In the genomic region with DNA sequence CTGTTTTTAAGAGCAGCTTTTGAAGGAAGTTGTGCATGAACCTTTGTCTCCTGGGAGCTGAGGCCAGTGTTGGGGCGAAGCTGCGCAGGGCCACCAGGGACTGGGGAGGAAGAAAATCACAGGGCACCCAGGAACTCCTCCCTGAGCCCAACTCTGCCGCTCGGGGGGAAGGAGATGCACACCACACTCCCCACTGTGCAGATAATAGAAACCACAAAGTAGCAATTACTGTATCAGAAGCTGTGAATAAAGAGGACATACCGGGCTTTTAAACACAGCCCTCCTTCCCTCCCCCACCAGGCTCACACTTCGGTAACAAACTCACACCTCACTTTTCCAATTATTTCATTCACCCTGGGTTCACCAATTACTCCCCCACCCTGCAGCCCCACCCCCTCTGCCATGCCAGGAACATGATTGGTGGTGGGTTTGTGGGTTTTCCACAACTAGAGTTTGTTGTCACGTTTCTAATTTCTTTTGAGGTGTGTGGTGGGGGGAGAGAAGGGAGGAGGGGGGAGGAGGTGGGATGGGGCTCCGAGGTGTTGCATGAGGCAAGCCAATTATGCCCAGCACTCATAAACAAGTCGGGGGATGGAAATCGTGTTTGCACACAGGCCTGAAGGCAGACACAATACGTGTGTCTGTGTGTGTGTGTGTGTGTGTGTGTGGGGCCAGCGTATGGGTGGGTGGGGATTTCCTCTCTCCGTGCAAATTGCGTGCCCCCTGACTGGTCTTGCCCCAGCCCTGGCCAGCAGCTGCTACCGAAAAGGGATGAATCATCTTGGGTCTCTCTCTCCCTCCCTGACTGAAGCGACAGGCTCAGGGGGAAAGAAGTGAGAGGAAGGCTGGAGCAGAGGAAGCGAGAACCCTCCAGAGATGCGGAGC, we compare ENCODE assay signal across 8 cellular contexts.
DNase-seq lines count a peak whose midpoint lies in the region; ATAC-seq and TF ChIP-seq lines count a peak whose summit lies in the region.

No MANE protein-coding gene starts in this region.

- TF ChIP-seq CTCF in natural killer cell (IDR thresholded peaks at IDR 0.05), result no peak

- no peaks in the 10 kb centered on the region for H3K27me3 Mint-ChIP-seq in natural killer cell (ENCODE audit: low read depth in 2 of 2)

- intact Hi-C loops in natural killer cell (cut with micrococcal nuclease), result no loop called here

- peak overlapping the region; percentile 58 to 59 for H3K27ac Mint-ChIP-seq in natural killer cell

- no peaks in the 10 kb centered on the region for H3K36me3 Mint-ChIP-seq in natural killer cell

- H3K9me3 Mint-ChIP-seq in natural killer cell, result no peaks in the 10 kb centered on the region

- H3K4me3 Mint-ChIP-seq in natural killer cell, result peak overlapping the region; percentile 74

- peaks cover 13 to 44% of the 10 kb centered on the region in 2 donors for H3K4me1 Mint-ChIP-seq in natural killer cell

- ATAC-seq in natural killer cell, result peak; percentile 49 to 78 (median 72)
- no peak for ATAC-seq in HG03039 (IDR thresholded peaks at IDR 0.05; ENCODE audit: unreplicated experiment)
- no peak for ATAC-seq in GM18498 (IDR thresholded peaks at IDR 0.05; ENCODE audit: unreplicated experiment)
- no peak for ATAC-seq in HG02588 (IDR thresholded peaks at IDR 0.05; ENCODE audit: unreplicated experiment)

- DNase-seq in GM04504 (ENCODE audit: low read depth) (peak; percentile 24), NCI-H1417 (lab: John Stamatoyannopoulos, UW) (peak; percentile 31 to 97 (median 93)), amniotic epithelial cell (ENCODE audit: low read depth) (peak; percentile 58), natural killer cell (no peak), cortex of kidney (lab: John Stamatoyannopoulos, UW) (no peak)

Comparison
In these comparisons a context has a peak if more than half of its experiments do, and no peak if none do; other contexts are left out.
1. DNase-seq: peak in GM04504 (single experiment), NCI-H1417 (3 of 3) and amniotic epithelial cell (single experiment); none in natural killer cell (single experiment) and cortex of kidney (single experiment).
2. ATAC-seq: peak in natural killer cell (3 of 3); none in HG03039 (single experiment), GM18498 (single experiment) and HG02588 (single experiment).